ENCODE assay signal across 30 cellular contexts in the genomic region with DNA sequence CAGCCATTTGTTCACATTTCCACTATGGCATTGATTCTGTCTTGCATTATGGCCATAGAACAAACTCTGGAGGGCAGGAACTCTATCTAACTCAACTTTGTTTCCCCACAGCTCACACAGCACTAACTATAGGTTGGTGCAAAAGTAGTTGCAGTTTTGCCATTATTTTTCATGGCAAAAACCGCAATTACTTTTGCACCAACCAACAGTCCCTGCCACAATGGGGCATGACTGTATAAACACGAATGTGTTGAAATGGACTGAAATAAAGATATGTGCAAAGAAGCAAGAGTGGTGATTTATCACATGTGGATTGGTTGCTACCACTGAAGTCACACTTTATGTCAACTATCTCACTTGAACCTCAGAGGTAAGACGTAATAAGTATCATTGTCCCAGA.
"Had no signal": no experiment of that assay in that cellular context is flagged by ENCODE, and none has a peak within 500 bp of the region (broad histone marks: within the 10 kb centered on the region; RNA-seq: fewer than 3 reads in every experiment).

No MANE protein-coding gene starts in this region.

- H3K4me1 Mint-ChIP-seq: naive thymus-derived CD8-positive, alpha-beta T cell; stimulated activated memory B cell treated with anti-CD40 and anti-IgM and Interleukin-4, amounts not matched to agents 10 μg/mL and 1 μg/mL and 100 μg/mL, for 72 hours; stimulated activated naive CD8-positive, alpha-beta T cell treated with anti-CD3 and anti-CD28 coated beads, Interleukin-15, amount 100 ng/mL, for 72 hours had no signal

- FAIRE-seq: pancreas had no signal

- H3K27me3 ChIP-seq: neutrophil, pancreas, suprapubic skin, testis, tibial artery, transverse colon, upper lobe of right lung, vagina had no signal

- H3K4me3 ChIP-seq: pancreas, psoas muscle, skin epidermis, smooth muscle cell, spleen, suprapubic skin, testis, tibial artery, transverse colon, upper lobe of right lung, vagina had no signal

- H3K4me1 ChIP-seq: pancreas, psoas muscle, spleen, suprapubic skin, testis, tibial artery, transverse colon, upper lobe of right lung, vagina had no signal

- DNase-seq: naive thymus-derived CD8-positive, alpha-beta T cell; nephron progenitor cell; nucleus accumbens; pancreas; psoas muscle; right cardiac atrium; spleen; stimulated activated CD4-positive, alpha-beta T cell treated with anti-CD3 and anti-CD28 coated beads, Interleukin-12 subunit alpha, Interleukin-12 subunit beta, amount 100 ng/mL, for 4 hours; stimulated activated CD4-positive, alpha-beta T cell treated with anti-CD3 and anti-CD28 coated beads, Interleukin-1b, Interleukin-23, amount 100 ng/mL, for 48 hours; stimulated activated CD4-positive, alpha-beta T cell treated with anti-CD3 and anti-CD28 coated beads, Interleukin-4, amount 100 ng/mL, for 1 hour; stimulated activated CD4-positive, alpha-beta T cell treated with anti-CD3 and anti-CD28 coated beads, Interleukin-4, amount 100 ng/mL, for 4 hours; stimulated activated CD8-positive, alpha-beta memory T cell treated with anti-CD3 and anti-CD28 coated beads, Interleukin-4, amount 100 ng/mL, for 48 hours; stimulated activated naive CD4-positive, alpha-beta T cell; stimulated activated naive CD8-positive, alpha-beta T cell treated with anti-CD3 and anti-CD28 coated beads, Interleukin-15, amount 100 ng/mL, for 72 hours; stimulated activated naive CD8-positive, alpha-beta T cell treated with anti-CD3 and anti-CD28 coated beads, Interleukin-15, Interleukin-2, amounts not matched to agents 100 U/mL and 50 U/mL, for 24 hours; substantia nigra; testis; tibial artery; transverse colon; upper lobe of right lung had no signal

- H3K4me3 Mint-ChIP-seq: naive thymus-derived CD8-positive, alpha-beta T cell; natural killer cell treated with Interleukin-12 subunit alpha and Interleukin-12 subunit beta and Interleukin-15 and Interleukin-18, amount 100 ng/mL, for 72 hours; nephron progenitor cell; neural crest cell; stimulated activated memory B cell treated with anti-CD40 and anti-IgM and Interleukin-4, amounts not matched to agents 10 μg/mL and 1 μg/mL and 100 μg/mL, for 72 hours; stimulated activated naive CD8-positive, alpha-beta T cell treated with anti-CD3 and anti-CD28 coated beads, Interleukin-15, amount 100 ng/mL, for 72 hours; type B pancreatic cell had no signal

- H3K4me2 ChIP-seq: smooth muscle cell had no signal

- H3K9me3 ChIP-seq: neutrophil, pancreas, psoas muscle, spleen, suprapubic skin, testis, tibial artery, transverse colon, upper lobe of right lung, vagina had no signal

- H3K27ac Mint-ChIP-seq: naive thymus-derived CD8-positive, alpha-beta T cell; natural killer cell treated with Interleukin-12 subunit alpha and Interleukin-12 subunit beta and Interleukin-15 and Interleukin-18, amount 100 ng/mL, for 72 hours; nephron progenitor cell; stimulated activated memory B cell treated with anti-CD40 and anti-IgM and Interleukin-4, amounts not matched to agents 10 μg/mL and 1 μg/mL and 100 μg/mL, for 72 hours; stimulated activated naive CD8-positive, alpha-beta T cell treated with anti-CD3 and anti-CD28 coated beads, Interleukin-15, amount 100 ng/mL, for 72 hours; type B pancreatic cell had no signal

- H3K27me3 Mint-ChIP-seq: stimulated activated memory B cell treated with anti-CD40 and anti-IgM and Interleukin-4, amounts not matched to agents 10 μg/mL and 1 μg/mL and 100 μg/mL, for 72 hours; stimulated activated naive CD8-positive, alpha-beta T cell treated with anti-CD3 and anti-CD28 coated beads, Interleukin-15, amount 100 ng/mL, for 72 hours had no signal

- H3K36me3 Mint-ChIP-seq: naive thymus-derived CD8-positive, alpha-beta T cell; natural killer cell treated with Interleukin-12 subunit alpha and Interleukin-12 subunit beta and Interleukin-15 and Interleukin-18, amount 100 ng/mL, for 72 hours; stimulated activated memory B cell treated with anti-CD40 and anti-IgM and Interleukin-4, amounts not matched to agents 10 μg/mL and 1 μg/mL and 100 μg/mL, for 72 hours; type B pancreatic cell had no signal

- H3K36me3 ChIP-seq: neutrophil, pancreas, spleen, suprapubic skin, tibial artery, transverse colon, upper lobe of right lung, vagina had no signal

- H3K9me3 Mint-ChIP-seq: natural killer cell treated with Interleukin-12 subunit alpha and Interleukin-12 subunit beta and Interleukin-15 and Interleukin-18, amount 100 ng/mL, for 72 hours; nephron progenitor cell; stimulated activated naive CD8-positive, alpha-beta T cell treated with anti-CD3 and anti-CD28 coated beads, Interleukin-15, amount 100 ng/mL, for 72 hours; type B pancreatic cell had no signal

- H3K27ac ChIP-seq: neutrophil, pancreas, psoas muscle, skin epidermis, spleen, suprapubic skin, testis, tibial artery, transverse colon, upper lobe of right lung, vagina had no signal

- ATAC-seq: naive thymus-derived CD8-positive, alpha-beta T cell; natural killer cell treated with Interleukin-12 subunit alpha and Interleukin-12 subunit beta and Interleukin-15 and Interleukin-18, amount 100 ng/mL, for 72 hours; pancreas; psoas muscle; right cardiac atrium; sciatic nerve; stimulated activated memory B cell treated with anti-CD40 and anti-IgM and Interleukin-4, amounts not matched to agents 10 μg/mL and 1 μg/mL and 100 μg/mL, for 72 hours; stimulated activated naive CD8-positive, alpha-beta T cell treated with anti-CD3 and anti-CD28 coated beads, Interleukin-15, amount 100 ng/mL, for 72 hours; stimulated activated naive CD8-positive, alpha-beta T cell treated with anti-CD3 and anti-CD28 coated beads, Interleukin-15, Interleukin-2, amounts not matched to agents 100 U/mL and 50 U/mL, for 24 hours; upper lobe of right lung had no signal
